Comparison of ENCODE assay signal across 16 cellular contexts in genomic region chr5:1538741-1539392, GRCh38. TPM values are rescaled to one million over a fixed set of nuclear protein-coding genes. Genes with fewer than 3 reads are reported as not detected.
DNase-seq lines count a peak whose midpoint lies in the region; ATAC-seq and TF ChIP-seq lines count a peak whose summit lies in the region.
"Had no signal": no experiment of that assay in that cellular context is flagged by ENCODE, and none has a peak within 500 bp of the region (broad histone marks: within the 10 kb centered on the region; RNA-seq: fewer than 3 reads in every experiment).

No MANE protein-coding gene starts in this region.

- peaks cover 31% of the 10 kb centered on the region for H3K4me1 Mint-ChIP-seq in activated naive CD8-positive, alpha-beta T cell (ENCODE audit: low read depth)
- H3K4me1 Mint-ChIP-seq in activated naive CD8-positive, alpha-beta T cell treated with anti-CD3 and anti-CD28 coated beads, Interleukin-2, amount 50 U/mL, for 24 hours = peaks cover 26% of the 10 kb centered on the region

- no peak for TF ChIP-seq POLR2A in suprapubic skin (IDR thresholded peaks at IDR 0.05)

- WGBS in lung, 2 donors = 97 to 98% methylated on average over 13 of the region's 13 CpGs
- WGBS in suprapubic skin = 90% methylated on average over 13 of the region's 13 CpGs

- H3K4me1 ChIP-seq in RWPE2 (ENCODE audit: insufficient read depth, poor library complexity, severe bottlenecking) = peaks cover 11% of the 10 kb centered on the region
- peaks cover 0 to 4% of the 10 kb centered on the region in 2 donors for H3K4me1 ChIP-seq in lung (ENCODE audit: control insufficient read depth in 2 of 2, insufficient read depth in 2 of 2, low read length in 2 of 2)
- peaks cover 25% of the 10 kb centered on the region for H3K4me1 ChIP-seq in suprapubic skin
- peaks cover 5% of the 10 kb centered on the region for H3K4me1 ChIP-seq in foreskin keratinocyte

- no peaks in the 10 kb centered on the region for H3K9me3 ChIP-seq in RWPE2 (ENCODE audit: severe bottlenecking)
- H3K9me3 ChIP-seq in lung (ENCODE audit: control insufficient read depth in 2 of 2, insufficient read depth in 1 of 2, low read length in 1 of 2) = no peaks in the 10 kb centered on the region
- no peaks in the 10 kb centered on the region for H3K9me3 ChIP-seq in suprapubic skin

- TF ChIP-seq EP300 in suprapubic skin (IDR thresholded peaks at IDR 0.05) = no peak

- H3K36me3 ChIP-seq in RWPE2 (ENCODE audit: low read depth) (no peaks in the 10 kb centered on the region), lung (ENCODE audit: control insufficient read depth in 2 of 2, insufficient read depth in 2 of 2, low read length in 2 of 2) (no peaks in the 10 kb centered on the region), suprapubic skin (no peaks in the 10 kb centered on the region)

- no peaks in the 10 kb centered on the region for H3K9me3 Mint-ChIP-seq in activated naive CD8-positive, alpha-beta T cell (ENCODE audit: low read depth)
- H3K9me3 Mint-ChIP-seq in activated naive CD8-positive, alpha-beta T cell treated with anti-CD3 and anti-CD28 coated beads, Interleukin-2, amount 50 U/mL, for 24 hours = no peaks in the 10 kb centered on the region
- H3K9me3 Mint-ChIP-seq: mesothelial cell of epicardium had no signal

- no peak overlapping the region for H3K4me3 Mint-ChIP-seq in activated naive CD8-positive, alpha-beta T cell
- no peak overlapping the region for H3K4me3 Mint-ChIP-seq in activated naive CD8-positive, alpha-beta T cell treated with anti-CD3 and anti-CD28 coated beads, Interleukin-2, amount 50 U/mL, for 24 hours
- H3K4me3 Mint-ChIP-seq: mesothelial cell of epicardium had no signal

- H3K27ac Mint-ChIP-seq in activated naive CD8-positive, alpha-beta T cell = peak overlapping the region; percentile 62
- no peak overlapping the region for H3K27ac Mint-ChIP-seq in activated naive CD8-positive, alpha-beta T cell treated with anti-CD3 and anti-CD28 coated beads, Interleukin-2, amount 50 U/mL, for 24 hours
- H3K27ac Mint-ChIP-seq: mesothelial cell of epicardium had no signal

- H3K36me3 Mint-ChIP-seq in activated naive CD8-positive, alpha-beta T cell = no peaks in the 10 kb centered on the region
- H3K36me3 Mint-ChIP-seq in activated naive CD8-positive, alpha-beta T cell treated with anti-CD3 and anti-CD28 coated beads, Interleukin-2, amount 50 U/mL, for 24 hours (ENCODE audit: low read depth) = no peaks in the 10 kb centered on the region
- H3K36me3 Mint-ChIP-seq: mesothelial cell of epicardium had no signal

- H3K27me3 ChIP-seq in RWPE2 (ENCODE audit: insufficient read depth, poor library complexity, severe bottlenecking) (no peaks in the 10 kb centered on the region), lung (ENCODE audit: control insufficient read depth, insufficient read depth) (no peaks in the 10 kb centered on the region), suprapubic skin (no peaks in the 10 kb centered on the region), foreskin keratinocyte (no peaks in the 10 kb centered on the region)

- no peak overlapping the region for H3K4me3 ChIP-seq in RWPE2 (ENCODE audit: severe bottlenecking)
- H3K4me3 ChIP-seq in lung = no peak overlapping the region
- no peak overlapping the region for H3K4me3 ChIP-seq in suprapubic skin

- no peak for DNase-seq in activated naive CD8-positive, alpha-beta T cell treated with anti-CD3 and anti-CD28 coated beads, Interleukin-2, amount 50 U/mL, for 24 hours
- peak; percentile 44 for DNase-seq in RWPE2 (ENCODE audit: low spot score)
- DNase-seq in lung (ENCODE audit: low spot score) = peak; percentile 19
- DNase-seq in suprapubic skin (ENCODE audit: low spot score in 2 of 2) = peak; percentile 43 to 47
- DNase-seq in foreskin keratinocyte = no peak
- DNase-seq in DMS 273 treated with DMSO at 0.1 percent for 48 hours (lab: John Stamatoyannopoulos, UW) = no peak
- DNase-seq: DMS153; hippocampal formation; IMR-90; kidney; NCI-H2029; SIG-M5; stimulated activated CD4-positive, alpha-beta T cell treated with anti-CD3 and anti-CD28 coated beads, Interleukin-2, amount 100 ng/mL, for 48 hours had no signal

- ATAC-seq in activated naive CD8-positive, alpha-beta T cell treated with anti-CD3 and anti-CD28 coated beads, Interleukin-2, amount 50 U/mL, for 24 hours = no peak
- ATAC-seq in RWPE2 (ENCODE audit: low read depth) (no peak), lung (ENCODE audit: insufficient read depth, low FRiP score) (no peak), foreskin keratinocyte (no peak), GM18873 (IDR thresholded peaks at IDR 0.05; ENCODE audit: low FRiP score, unreplicated experiment) (no peak)

- H3K27me3 Mint-ChIP-seq in activated naive CD8-positive, alpha-beta T cell = no peaks in the 10 kb centered on the region
- H3K27me3 Mint-ChIP-seq in activated naive CD8-positive, alpha-beta T cell treated with anti-CD3 and anti-CD28 coated beads, Interleukin-2, amount 50 U/mL, for 24 hours = no peaks in the 10 kb centered on the region

- H3K27ac ChIP-seq in RWPE2 (ENCODE audit: poor library complexity, severe bottlenecking) = no peak overlapping the region
- H3K27ac ChIP-seq in lung (ENCODE audit: low read depth in 1 of 2, low read length in 1 of 2) = no peak overlapping the region
- no peak overlapping the region for H3K27ac ChIP-seq in suprapubic skin
- H3K27ac ChIP-seq in foreskin keratinocyte = no peak overlapping the region

- no peak for TF ChIP-seq CTCF in RWPE2 (IDR thresholded peaks at IDR 0.05; ENCODE audit: poor library complexity, severe bottlenecking)
- TF ChIP-seq CTCF in lung (IDR thresholded peaks at IDR 0.05; ENCODE audit: control extremely low read depth, extremely low read depth) = no peak
- no peak for TF ChIP-seq CTCF in suprapubic skin (IDR thresholded peaks at IDR 0.05)
- no peak for TF ChIP-seq CTCF in foreskin keratinocyte (conservative IDR thresholded peaks at IDR 0.05)

RNA-seq across cellular contexts. Expression of gene LPCAT1, which starts 15.1 kb away (rescaled TPM):
- 100 to 1,000 TPM; 320 to 565 TPM for total RNA-seq in lung
- polyA plus RNA-seq in lung = 100 to 1,000 TPM; 198 to 669 TPM
- 10 to 100 TPM; 11.3 to 21.0 (median 13.8) TPM for total RNA-seq in suprapubic skin
- 43.2 and 45.6 TPM in 2 replicates for total RNA-seq in foreskin keratinocyte
- polyA plus RNA-seq in foreskin keratinocyte = 28.7 and 33.8 TPM in 2 replicates

Comparison
In these comparisons a context has a peak if more than half of its experiments do, and no peak if none do; other contexts are left out.
1. DNase-seq: peak in RWPE2 (single experiment), lung (single experiment) and suprapubic skin (2 of 2); none in activated naive CD8-positive, alpha-beta T cell treated with anti-CD3 and anti-CD28 coated beads, Interleukin-2, amount 50 U/mL, for 24 hours (single experiment), foreskin keratinocyte (0 of 2) and DMS 273 treated with DMSO at 0.1 percent for 48 hours (single experiment).